ENCODE assay signal across 35 cellular contexts in the genomic region with DNA sequence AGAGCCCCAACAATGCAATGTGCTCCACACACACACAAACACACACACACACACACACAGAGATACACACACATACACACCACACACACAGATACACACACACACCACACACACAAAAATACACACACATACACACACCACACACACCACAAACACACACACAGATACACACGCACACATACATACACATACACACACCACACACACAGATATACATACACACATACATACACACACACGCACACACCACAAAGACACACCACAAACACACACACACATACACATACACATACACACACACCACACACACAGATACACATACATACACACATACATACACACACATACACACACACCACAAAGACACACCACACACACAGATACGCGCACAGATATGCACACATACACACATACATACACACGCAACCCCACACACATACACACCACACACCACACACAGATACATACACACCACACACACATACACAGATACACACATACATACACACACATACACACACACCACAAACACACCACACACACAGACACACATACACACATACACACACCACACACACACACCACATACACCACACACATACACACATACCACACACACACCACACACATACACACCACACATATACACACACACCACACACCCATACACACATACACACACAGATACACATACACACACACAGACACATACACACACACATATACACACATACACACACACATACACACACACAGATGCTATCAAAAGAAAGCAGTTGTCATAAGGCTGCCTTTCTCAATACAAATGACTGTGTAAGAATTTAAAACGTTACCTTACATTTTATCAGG.
"Had no signal": no experiment of that assay in that cellular context is flagged by ENCODE, and none has a peak within 500 bp of the region (broad histone marks: within the 10 kb centered on the region; RNA-seq: fewer than 3 reads in every experiment).

No MANE protein-coding gene starts in this region.

- H3K4me1 Mint-ChIP-seq: activated CD8-positive, alpha-beta memory T cell treated with anti-CD3 and anti-CD28 coated beads, Interleukin-2, amount 10 ng/mL, durations not matched to agents 7 days and 5 days; stimulated activated effector memory CD8-positive, alpha-beta T cell treated with anti-CD3 and anti-CD28 coated beads, Interleukin-12 subunit alpha, Interleukin-12 subunit beta, amount 100 ng/mL, for 72 hours had no signal

- H3K4me1 ChIP-seq: body of pancreas, colonic mucosa, gastroesophageal sphincter, pancreas, prostate gland, sigmoid colon, stomach, thyroid gland, upper lobe of right lung had no signal

- H3K4me2 ChIP-seq: hepatocyte had no signal

- ATAC-seq: activated CD4-positive, CD25-positive, alpha-beta regulatory T cell treated with anti-CD3 and anti-CD28 coated beads, Interleukin-2, amount 50 U/mL, for 24 hours; activated CD8-positive, alpha-beta memory T cell treated with anti-CD3 and anti-CD28 coated beads, Interleukin-2, amount 10 ng/mL, durations not matched to agents 7 days and 5 days; activated T-cell treated with anti-CD3 and anti-CD28 coated beads, Interleukin-2, amount 50 U/mL, for 72 hours; body of pancreas; gastroesophageal sphincter; left cardiac atrium; left ventricle myocardium superior; pancreas; stimulated activated effector memory CD8-positive, alpha-beta T cell treated with anti-CD3 and anti-CD28 coated beads, Interleukin-12 subunit alpha, Interleukin-12 subunit beta, amount 100 ng/mL, for 72 hours; T-helper 17 cell; upper lobe of right lung had no signal

- DNase-seq: activated CD4-positive, alpha-beta memory T cell treated with anti-CD3 and anti-CD28 coated beads for 36 hours; activated CD4-positive, alpha-beta T cell treated with anti-CD3 and anti-CD28 coated beads for 48 hours; activated CD8-positive, alpha-beta memory T cell treated with anti-CD3 and anti-CD28 coated beads, Interleukin-2, amount 10 ng/mL, durations not matched to agents 7 days and 5 days; activated effector memory CD4-positive, alpha-beta T cell treated with Interleukin-2 at 50 U/mL for 16 hours; activated naive CD4-positive, alpha-beta T cell treated with Interleukin-2 at 50 U/mL for 16 hours; activated T-cell treated with anti-CD3 and anti-CD28 coated beads, Interleukin-2, amount 50 U/mL, for 72 hours; anterior cingulate cortex; body of pancreas; cerebellar nuclear complex; colonic mucosa; effector CD8-positive, alpha-beta T cell; left cardiac atrium; left ventricle myocardium superior; naive B cell; nucleus accumbens; pancreas; retina; sigmoid colon; small intestine; stimulated activated CD4-positive, alpha-beta T cell treated with anti-CD3 and anti-CD28 coated beads, Interleukin-4, amount 100 ng/mL, for 24 hours; stomach; T-helper 17 cell; T1000; thyroid gland; upper lobe of right lung had no signal

- H3K79me2 ChIP-seq: hepatocyte had no signal

- H3K27me3 Mint-ChIP-seq: activated CD4-positive, alpha-beta memory T cell treated with anti-CD3 and anti-CD28 coated beads for 36 hours; activated CD8-positive, alpha-beta memory T cell treated with anti-CD3 and anti-CD28 coated beads, Interleukin-2, amount 10 ng/mL, durations not matched to agents 7 days and 5 days; activated naive CD8-positive, alpha-beta T cell; naive B cell; T-helper 17 cell had no signal

- H3K4me3 Mint-ChIP-seq: activated CD4-positive, alpha-beta memory T cell treated with anti-CD3 and anti-CD28 coated beads for 36 hours; activated CD8-positive, alpha-beta memory T cell treated with anti-CD3 and anti-CD28 coated beads, Interleukin-2, amount 10 ng/mL, durations not matched to agents 7 days and 5 days; activated naive CD8-positive, alpha-beta T cell; activated T-cell treated with anti-CD3 and anti-CD28 coated beads, Interleukin-2, amount 50 U/mL, for 72 hours; naive B cell; stimulated activated effector memory CD8-positive, alpha-beta T cell treated with anti-CD3 and anti-CD28 coated beads, Interleukin-12 subunit alpha, Interleukin-12 subunit beta, amount 100 ng/mL, for 72 hours; T-helper 17 cell had no signal

- H3K4me3 ChIP-seq: body of pancreas, cardiac muscle cell, colonic mucosa, gastroesophageal sphincter, hepatocyte, pancreas, prostate gland, sigmoid colon, stomach, thyroid gland, upper lobe of right lung had no signal

- H3K9me3 Mint-ChIP-seq: activated CD4-positive, alpha-beta memory T cell treated with anti-CD3 and anti-CD28 coated beads for 36 hours; activated T-cell treated with anti-CD3 and anti-CD28 coated beads, Interleukin-2, amount 50 U/mL, for 72 hours; naive B cell; stimulated activated effector memory CD8-positive, alpha-beta T cell treated with anti-CD3 and anti-CD28 coated beads, Interleukin-12 subunit alpha, Interleukin-12 subunit beta, amount 100 ng/mL, for 72 hours had no signal

- H3K27ac ChIP-seq: body of pancreas, cardiac muscle cell, colonic mucosa, gastroesophageal sphincter, hepatocyte, pancreas, prostate gland, sigmoid colon, stomach, thyroid gland, upper lobe of right lung, WERI-Rb-1 had no signal

- H3K27me3 ChIP-seq: body of pancreas, colonic mucosa, gastroesophageal sphincter, hepatocyte, pancreas, sigmoid colon, stomach, thyroid gland, upper lobe of right lung had no signal

- H3K9me3 ChIP-seq: body of pancreas, colonic mucosa, gastroesophageal sphincter, pancreas, prostate gland, sigmoid colon, stomach, thyroid gland, upper lobe of right lung had no signal

- H3K27ac Mint-ChIP-seq: activated CD4-positive, alpha-beta memory T cell treated with anti-CD3 and anti-CD28 coated beads for 36 hours; activated CD8-positive, alpha-beta memory T cell treated with anti-CD3 and anti-CD28 coated beads, Interleukin-2, amount 10 ng/mL, durations not matched to agents 7 days and 5 days; activated naive CD8-positive, alpha-beta T cell; activated T-cell treated with anti-CD3 and anti-CD28 coated beads, Interleukin-2, amount 50 U/mL, for 72 hours; stimulated activated effector memory CD8-positive, alpha-beta T cell treated with anti-CD3 and anti-CD28 coated beads, Interleukin-12 subunit alpha, Interleukin-12 subunit beta, amount 100 ng/mL, for 72 hours; T-helper 17 cell had no signal

- H3K36me3 ChIP-seq: cardiac muscle cell, colonic mucosa, gastroesophageal sphincter, pancreas, prostate gland, sigmoid colon, thyroid gland, upper lobe of right lung, WERI-Rb-1 had no signal

- H3K36me3 Mint-ChIP-seq: activated CD8-positive, alpha-beta memory T cell treated with anti-CD3 and anti-CD28 coated beads, Interleukin-2, amount 10 ng/mL, durations not matched to agents 7 days and 5 days; stimulated activated effector memory CD8-positive, alpha-beta T cell treated with anti-CD3 and anti-CD28 coated beads, Interleukin-12 subunit alpha, Interleukin-12 subunit beta, amount 100 ng/mL, for 72 hours had no signal

- H2AFZ ChIP-seq: hepatocyte had no signal

- FAIRE-seq: endometrium, keratinocyte, pancreas, small intestine had no signal
